Comparison of ENCODE assay signal across 8 cellular contexts in the genomic region with DNA sequence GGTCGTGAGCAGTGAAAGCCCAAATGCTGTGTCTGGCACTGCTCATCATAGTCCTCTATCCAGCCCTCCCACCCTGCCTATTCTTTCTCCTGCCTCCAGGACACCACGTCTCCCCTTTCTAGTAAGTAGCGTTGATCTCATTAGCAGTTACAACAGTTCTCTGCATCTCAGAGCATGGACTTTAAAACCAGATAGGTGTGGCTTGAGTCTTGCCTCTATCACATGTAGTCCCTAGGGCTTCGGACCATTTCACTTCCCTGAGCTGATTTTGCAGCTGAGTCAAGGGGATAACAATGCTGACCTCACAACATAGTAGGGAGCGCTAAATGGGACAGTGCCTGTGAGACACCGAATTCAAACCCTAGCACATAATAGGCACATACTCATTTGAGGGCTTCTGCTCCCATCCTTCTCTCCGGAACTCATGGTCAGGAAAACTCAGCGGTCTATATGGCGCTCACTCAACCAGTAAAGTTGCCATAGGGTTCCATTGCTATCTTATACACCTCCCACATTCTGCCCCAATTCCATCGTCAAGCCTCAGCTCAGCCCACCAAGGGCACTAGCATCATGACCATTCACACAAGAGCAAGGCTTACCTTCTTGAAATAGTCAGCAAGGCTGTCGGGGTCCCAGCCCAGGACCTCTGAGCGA. TPM values are rescaled to one million over a fixed set of nuclear protein-coding genes. Genes with fewer than 3 reads are reported as not detected.
A peak's percentile ranks its signal among the peaks of the same experiment; 100 is the strongest.
DNase-seq lines count a peak whose midpoint lies in the region; ATAC-seq, FAIRE-seq and TF ChIP-seq lines count a peak whose summit lies in the region.

No MANE protein-coding gene starts in this region.

- H3K9me3 ChIP-seq in lower lobe of right lung, result no peaks in the 10 kb centered on the region

- peak; percentile 84 for FAIRE-seq in GM18507 (lab: Jason Lieb, UNC)

- H3K4me3 ChIP-seq in lower lobe of right lung, result peak overlapping the region; percentile 74

- H3K27me3 ChIP-seq in lower lobe of right lung (ENCODE audit: low read depth), result no peaks in the 10 kb centered on the region

- TF ChIP-seq CTCF in lower lobe of right lung (IDR thresholded peaks at IDR 0.05), result no peak

- H3K36me3 ChIP-seq in lower lobe of right lung, result peaks cover 10% of the 10 kb centered on the region

- ATAC-seq in GM21529 (IDR thresholded peaks at IDR 0.05; ENCODE audit: unreplicated experiment) (peak; percentile 47), lower lobe of right lung (peak; percentile 43 to 50)

- H3K4me1 ChIP-seq in lower lobe of right lung, result peaks cover 48% of the 10 kb centered on the region

- intact Hi-C loops in lower lobe of right lung (cut with DNase I), result no loop called here

- peak overlapping the region; percentile 90 for H3K27ac ChIP-seq in lower lobe of right lung

- DNase-seq in GM18507 (ENCODE audit: extremely low spot score, insufficient read length, low read depth) (no peak), MV-4-11 (lab: John Stamatoyannopoulos, UW) (peak; percentile 34), lower lobe of right lung (no peak), C1 segment of cervical spinal cord (lab: John Stamatoyannopoulos, UW) (no peak), SW480 (ENCODE audit: low spot score) (no peak), DMS79 (lab: John Stamatoyannopoulos, UW) (no peak)
- no peak for DNase-seq in activated CD4-positive, alpha-beta T cell treated with anti-CD3 and anti-CD28 coated beads, Interleukin-2, amount 50 U/mL, for 4 hours

RNA-seq across cellular contexts. Expression of gene LCP2, which starts 0.5 kb away (rescaled TPM):
- total RNA-seq in lower lobe of right lung, result 82.9 TPM
